24 cellular contexts compared by ENCODE assay signal in the genomic region with DNA sequence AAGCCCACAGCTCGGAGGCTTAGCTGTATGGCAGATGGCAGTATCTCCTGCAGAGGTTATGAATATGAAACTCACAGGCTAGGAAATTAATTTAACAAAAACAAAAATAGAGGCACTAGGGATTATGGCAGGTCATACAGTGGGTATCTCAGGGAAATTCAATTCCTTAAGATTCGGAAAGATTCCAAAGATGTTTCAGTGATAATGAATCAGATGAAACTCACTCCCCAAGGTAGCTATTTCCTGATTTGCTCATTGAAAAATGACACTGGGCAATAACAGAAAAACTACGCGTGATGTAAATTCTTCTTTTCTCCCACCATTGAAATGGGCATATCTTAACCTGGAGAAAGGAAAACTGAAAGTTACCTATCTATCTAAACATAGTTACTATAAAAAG.
A peak's percentile ranks its signal among the peaks of the same experiment; 100 is the strongest.
DNase-seq lines count a peak whose midpoint lies in the region; ATAC-seq, FAIRE-seq and TF ChIP-seq lines count a peak whose summit lies in the region.
"Had no signal": no experiment of that assay in that cellular context is flagged by ENCODE, and none has a peak within 500 bp of the region (broad histone marks: within the 10 kb centered on the region; RNA-seq: fewer than 3 reads in every experiment).

No MANE protein-coding gene starts in this region.

- no peak overlapping the region for H3K9ac ChIP-seq in OCI-LY3 (ENCODE audit: low read length)
- H3K9ac ChIP-seq: BLaER1 had no signal

- no peak overlapping the region for H3K4me3 Mint-ChIP-seq in chondrocyte (ENCODE audit: unreplicated experiment)
- H3K4me3 Mint-ChIP-seq in activated T-helper 17 cell treated with anti-CD3 and anti-CD28 coated beads, Interleukin-2, amount 50 U/mL, for 72 hours: no peak overlapping the region
- H3K4me3 Mint-ChIP-seq: CD4-positive, alpha-beta T cell; GM23338 had no signal

- H3K27ac Mint-ChIP-seq in chondrocyte (ENCODE audit: unreplicated experiment): peak overlapping the region; percentile 9
- H3K27ac Mint-ChIP-seq in activated T-helper 17 cell treated with anti-CD3 and anti-CD28 coated beads, Interleukin-2, amount 50 U/mL, for 72 hours: no peak overlapping the region
- H3K27ac Mint-ChIP-seq: CD4-positive, alpha-beta T cell; GM23338 had no signal

- no peaks in the 10 kb centered on the region for H3K27me3 Mint-ChIP-seq in chondrocyte (ENCODE audit: low read depth)
- peaks cover 18% of the 10 kb centered on the region for H3K27me3 Mint-ChIP-seq in activated T-helper 17 cell treated with anti-CD3 and anti-CD28 coated beads, Interleukin-2, amount 50 U/mL, for 72 hours

- DNase-seq in chondrocyte (ENCODE audit: low spot score): no peak
- peak; percentile 62 for DNase-seq in kidney glomerular epithelial cell (lab: John Stamatoyannopoulos, UW)
- peak; percentile 23 for DNase-seq in urothelium cell line (ENCODE audit: low spot score)
- no peak for DNase-seq in COLO829 (ENCODE audit: low spot score)
- DNase-seq: Caco-2; CD4-positive, alpha-beta T cell; DND-41; HCEC 1CT; IMR-90; NCI-H1105; NCI-H146; NCI-H2029; NCI-H226; NCI-H510A treated with DMSO at 0.1 percent for 48 hours; NCI-H748 treated with DMSO at 0.1 percent for 48 hours; Peyer's patch had no signal

- peak overlapping the region; percentile 33 for H3K4me2 ChIP-seq in OCI-LY3 (ENCODE audit: low read length)
- H3K4me2 ChIP-seq: BLaER1, GM23338 had no signal

- H3K79me2 ChIP-seq in OCI-LY3 (ENCODE audit: low read length): no peaks in the 10 kb centered on the region

- no peak for TF ChIP-seq CTCF in OCI-LY3 (IDR thresholded peaks at IDR 0.05; ENCODE audit: low read depth, low read length)
- no peak for TF ChIP-seq CTCF in chondrocyte (IDR thresholded peaks at IDR 0.05)

- peaks cover 9% of the 10 kb centered on the region for H3K4me1 ChIP-seq in OCI-LY3 (ENCODE audit: low read length)
- H3K4me1 ChIP-seq: BLaER1, Caco-2, Peyer's patch had no signal

- no peaks in the 10 kb centered on the region for H3K36me3 ChIP-seq in OCI-LY3 (replicated peaks; ENCODE audit: low read depth, low read length)
- H3K36me3 ChIP-seq: BLaER1, Peyer's patch, SJCRH30 had no signal

- H4K20me1 ChIP-seq in OCI-LY3 (ENCODE audit: insufficient read depth, low read length): no peaks in the 10 kb centered on the region
- H4K20me1 ChIP-seq: BLaER1 had no signal

- H3K27ac ChIP-seq in OCI-LY3 (ENCODE audit: low read length): no peak overlapping the region
- H3K27ac ChIP-seq: BLaER1, Peyer's patch, SJCRH30 had no signal

- no peak overlapping the region for H3K4me3 ChIP-seq in OCI-LY3 (ENCODE audit: low read length)
- H3K4me3 ChIP-seq: BLaER1, GM23338, Peyer's patch, SJCRH30 had no signal

- no peak for ATAC-seq in activated T-helper 17 cell treated with anti-CD3 and anti-CD28 coated beads, Interleukin-2, amount 50 U/mL, for 72 hours (replicated peaks)
- no peak for ATAC-seq in HG03280 (IDR thresholded peaks at IDR 0.05; ENCODE audit: unreplicated experiment)
- ATAC-seq: GM23338 had no signal

- no peak overlapping the region for H2AFZ ChIP-seq in OCI-LY3 (ENCODE audit: low read depth, low read length)
- H2AFZ ChIP-seq: GM23338 had no signal

- FAIRE-seq in urothelium cell line (lab: Jason Lieb, UNC): no peak
- FAIRE-seq: GM12891, HTR-8/SVneo had no signal

- no peaks in the 10 kb centered on the region for H3K27me3 ChIP-seq in OCI-LY3 (ENCODE audit: low read depth, low read length)
- H3K27me3 ChIP-seq: BLaER1, Peyer's patch, SJCRH30 had no signal

- peaks cover 7% of the 10 kb centered on the region for H3K4me1 Mint-ChIP-seq in chondrocyte (ENCODE audit: low read depth)
- no peaks in the 10 kb centered on the region for H3K4me1 Mint-ChIP-seq in activated T-helper 17 cell treated with anti-CD3 and anti-CD28 coated beads, Interleukin-2, amount 50 U/mL, for 72 hours

- H3K9me3 Mint-ChIP-seq in chondrocyte (ENCODE audit: low read depth): peaks cover 2% of the 10 kb centered on the region
- no peaks in the 10 kb centered on the region for H3K9me3 Mint-ChIP-seq in activated T-helper 17 cell treated with anti-CD3 and anti-CD28 coated beads, Interleukin-2, amount 50 U/mL, for 72 hours
- H3K9me3 Mint-ChIP-seq: CD4-positive, alpha-beta T cell had no signal

- no peaks in the 10 kb centered on the region for H3K9me3 ChIP-seq in OCI-LY3 (ENCODE audit: insufficient read depth, low read length)
- H3K9me3 ChIP-seq: BLaER1, Caco-2, Peyer's patch, SJCRH30 had no signal

- H3K36me3 Mint-ChIP-seq in chondrocyte (ENCODE audit: low read depth): peaks cover 2% of the 10 kb centered on the region
- no peaks in the 10 kb centered on the region for H3K36me3 Mint-ChIP-seq in activated T-helper 17 cell treated with anti-CD3 and anti-CD28 coated beads, Interleukin-2, amount 50 U/mL, for 72 hours (ENCODE audit: low read depth)

Comparison
In these comparisons a context has a peak if more than half of its experiments do, and no peak if none do; other contexts are left out.
1. DNase-seq: peak in kidney glomerular epithelial cell (single experiment) and urothelium cell line (single experiment); none in chondrocyte (single experiment) and COLO829 (single experiment).